1 cellular context compared by ENCODE assay signal in the genomic region with DNA sequence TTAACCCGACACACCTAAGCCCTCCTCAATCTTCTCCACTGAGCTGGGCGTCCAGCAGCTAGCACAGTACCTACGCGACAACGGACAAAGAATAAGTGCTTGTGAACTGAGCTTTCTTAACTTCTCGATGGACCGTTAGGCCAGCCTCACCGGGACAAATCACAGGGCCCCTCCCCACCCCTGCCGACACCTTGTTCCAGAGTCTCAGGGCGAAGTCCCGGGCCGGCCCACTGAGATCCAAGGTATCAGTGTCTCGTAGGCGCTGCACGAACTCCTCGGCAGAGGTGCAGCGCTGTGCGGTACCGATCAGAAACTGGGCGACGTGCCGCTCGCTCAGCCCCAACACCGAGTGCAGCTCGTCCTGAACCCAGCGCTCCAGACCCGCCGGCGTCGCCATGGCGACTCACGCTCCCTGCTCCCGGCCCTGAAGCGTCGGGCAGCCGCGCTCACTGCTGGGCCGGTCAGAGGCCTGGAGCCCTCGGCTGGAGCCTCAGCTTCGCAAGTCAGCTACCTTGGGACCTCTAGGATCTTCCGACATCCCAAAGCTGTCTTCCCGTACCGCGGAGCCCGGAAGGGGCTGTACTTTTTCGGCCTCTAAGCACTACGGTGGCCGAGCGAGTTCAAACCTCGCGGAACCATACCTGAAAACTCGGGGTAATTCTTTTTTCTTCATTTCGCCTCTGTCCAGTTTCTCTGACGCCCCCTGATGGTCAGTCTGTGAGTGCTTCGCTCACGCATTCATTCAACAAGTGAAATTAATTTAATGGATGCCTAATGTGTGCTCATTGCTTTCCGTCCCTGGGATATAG.
TF ChIP-seq lines count a peak whose summit lies in the region.

DHX16 (minus strand) TSS at position 562 of the 809 bp plus-strand sequence; CDS start at position 397, 165 bp downstream.

TF ChIP-seq in HEK293, 187 proteins besides CTCF, POLR2A, EP300 and RAD21 (continued from another document):
- TF ChIP-seq, protein P1, sequence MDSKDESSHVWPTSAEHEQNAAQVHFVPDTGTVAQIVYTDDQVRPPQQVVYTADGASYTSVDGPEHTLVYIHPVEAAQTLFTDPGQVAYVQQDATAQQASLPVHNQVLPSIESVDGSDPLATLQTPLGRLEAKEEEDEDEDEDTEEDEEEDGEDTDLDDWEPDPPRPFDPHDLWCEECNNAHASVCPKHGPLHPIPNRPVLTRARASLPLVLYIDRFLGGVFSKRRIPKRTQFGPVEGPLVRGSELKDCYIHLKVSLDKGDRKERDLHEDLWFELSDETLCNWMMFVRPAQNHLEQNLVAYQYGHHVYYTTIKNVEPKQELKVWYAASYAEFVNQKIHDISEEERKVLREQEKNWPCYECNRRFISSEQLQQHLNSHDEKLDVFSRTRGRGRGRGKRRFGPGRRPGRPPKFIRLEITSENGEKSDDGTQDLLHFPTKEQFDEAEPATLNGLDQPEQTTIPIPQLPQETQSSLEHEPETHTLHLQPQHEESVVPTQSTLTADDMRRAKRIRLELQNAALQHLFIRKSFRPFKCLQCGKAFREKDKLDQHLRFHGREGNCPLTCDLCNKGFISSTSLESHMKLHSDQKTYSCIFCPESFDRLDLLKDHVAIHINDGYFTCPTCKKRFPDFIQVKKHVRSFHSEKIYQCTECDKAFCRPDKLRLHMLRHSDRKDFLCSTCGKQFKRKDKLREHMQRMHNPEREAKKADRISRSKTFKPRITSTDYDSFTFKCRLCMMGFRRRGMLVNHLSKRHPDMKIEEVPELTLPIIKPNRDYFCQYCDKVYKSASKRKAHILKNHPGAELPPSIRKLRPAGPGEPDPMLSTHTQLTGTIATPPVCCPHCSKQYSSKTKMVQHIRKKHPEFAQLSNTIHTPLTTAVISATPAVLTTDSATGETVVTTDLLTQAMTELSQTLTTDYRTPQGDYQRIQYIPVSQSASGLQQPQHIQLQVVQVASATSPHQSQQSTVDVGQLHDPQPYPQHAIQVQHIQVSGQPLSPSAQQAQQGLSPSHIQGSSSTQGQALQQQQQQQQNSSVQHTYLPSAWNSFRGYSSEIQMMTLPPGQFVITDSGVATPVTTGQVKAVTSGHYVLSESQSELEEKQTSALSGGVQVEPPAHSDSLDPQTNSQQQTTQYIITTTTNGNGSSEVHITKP (tag by site-specific recombination; IDR thresholded peaks at IDR 0.05): peak; percentile 68
- TF ChIP-seq EGR2 (tag by site-specific recombination; IDR thresholded peaks at IDR 0.05; ENCODE audit: low read depth) (no peak), ZNF501 (tag by site-specific recombination; IDR thresholded peaks at IDR 0.05) (peak; percentile 88), ZBTB21 (tag by site-specific recombination; IDR thresholded peaks at IDR 0.05) (no peak), ZXDB (tag by site-specific recombination; IDR thresholded peaks at IDR 0.05) (peak; percentile 83; the same call in 1 of the 2 replicates), ZNF155 (tag by site-specific recombination; IDR thresholded peaks at IDR 0.05) (no peak), ZNF768 (tag by site-specific recombination; IDR thresholded peaks at IDR 0.05) (no peak), ZNF324 (tag by site-specific recombination; IDR thresholded peaks at IDR 0.05) (peak; percentile 57; the same call in 1 of the 2 replicates), ZNF654 (tag by site-specific recombination; IDR thresholded peaks at IDR 0.05; ENCODE audit: low read depth) (peak; percentile 74), ZNF354C (tag by site-specific recombination; IDR thresholded peaks at IDR 0.05; ENCODE audit: borderline replicate concordance, low read depth) (no peak), ZIC2 (tag by site-specific recombination; IDR thresholded peaks at IDR 0.05) (no peak), ZNF169 (tag by site-specific recombination; IDR thresholded peaks at IDR 0.05) (no peak), MYNN (tag by site-specific recombination; IDR thresholded peaks at IDR 0.05; ENCODE audit: borderline replicate concordance) (peak; percentile 25; the same call in 1 of the 2 replicates), KLF1 (tag by site-specific recombination; IDR thresholded peaks at IDR 0.05) (peak; percentile 7; the same call in 1 of the 2 replicates), PRDM6 (tag by site-specific recombination; IDR thresholded peaks at IDR 0.05) (peak; percentile 21; the same call in 1 of the 2 replicates), ZBTB11 (tag by site-specific recombination; conservative IDR thresholded peaks at IDR 0.05; ENCODE audit: low read depth) (peak; percentile 92), PBX3 (CRISPR knock-in tag; IDR thresholded peaks at IDR 0.05) (peak; percentile 94; the same call in 1 of the 2 replicates)
- TF ChIP-seq, protein P2, sequence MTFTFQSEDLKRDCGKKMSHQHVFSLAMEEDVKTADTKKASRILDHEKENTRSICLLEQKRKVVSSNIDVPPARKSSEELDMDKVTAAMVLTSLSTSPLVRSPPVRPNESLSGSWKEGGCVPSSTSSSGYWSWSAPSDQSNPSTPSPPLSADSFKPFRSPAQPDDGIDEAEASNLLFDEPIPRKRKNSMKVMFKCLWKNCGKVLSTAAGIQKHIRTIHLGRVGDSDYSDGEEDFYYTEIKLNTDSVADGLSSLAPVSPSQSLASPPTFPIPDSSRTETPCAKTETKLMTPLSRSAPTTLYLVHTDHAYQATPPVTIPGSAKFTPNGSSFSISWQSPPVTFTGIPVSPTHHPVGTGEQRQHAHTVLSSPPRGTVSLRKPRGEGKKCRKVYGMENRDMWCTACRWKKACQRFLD (tag by site-specific recombination; IDR thresholded peaks at IDR 0.05): no peak
